ENCODE assay signal across 1 cellular context in genomic region chrX:19091596-19091995, GRCh38.
A peak's percentile ranks its signal among the peaks of the same experiment; 100 is the strongest.
TF ChIP-seq lines count a peak whose summit lies in the region.

No MANE protein-coding gene starts in this region.

TF ChIP-seq in K562, 482 proteins besides CTCF, POLR2A, EP300 and RAD21:
- TF ChIP-seq ZBTB40 (IDR thresholded peaks at IDR 0.05), result peak; percentile 84
- TF ChIP-seq ZBTB40 (CRISPR knock-in tag; IDR thresholded peaks at IDR 0.05), result peak; percentile 61; the same call in 1 of the 2 replicates
- TF ChIP-seq ZNF431 (CRISPR knock-in tag; IDR thresholded peaks at IDR 0.05), result no peak
